Comparison of ENCODE assay signal across 12 cellular contexts in the genomic region with DNA sequence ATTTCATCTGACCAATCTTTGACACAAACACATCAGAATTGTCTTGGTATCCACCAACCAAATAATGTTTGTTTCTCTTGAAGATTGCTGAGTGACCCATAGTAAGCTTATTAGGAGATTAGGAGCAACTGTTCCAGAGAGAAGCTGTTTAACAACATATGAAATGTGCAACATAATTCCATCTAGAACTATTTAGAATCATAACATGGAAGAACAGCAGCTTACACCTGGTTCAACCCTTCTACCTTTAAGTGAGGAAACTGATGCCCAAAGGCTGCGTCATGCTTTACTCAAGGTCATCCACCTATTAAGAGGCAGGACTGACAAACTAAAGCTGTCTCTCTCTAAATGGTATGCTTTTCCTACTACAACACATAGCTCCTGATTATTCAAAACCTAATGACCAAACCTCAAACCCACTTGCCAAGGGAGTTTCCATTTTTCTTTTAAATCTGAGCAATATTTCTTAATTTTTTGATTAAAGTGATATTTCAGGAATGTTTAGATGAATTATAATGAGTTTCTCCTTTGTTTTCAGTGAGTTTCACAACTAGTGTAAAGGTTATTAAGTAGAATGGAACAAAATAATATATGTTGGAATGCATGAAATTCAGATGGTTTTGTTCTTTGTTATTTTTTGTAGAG.
DNase-seq lines count a peak whose midpoint lies in the region; ATAC-seq, FAIRE-seq and TF ChIP-seq lines count a peak whose summit lies in the region.
"Had no signal": no experiment of that assay in that cellular context is flagged by ENCODE, and none has a peak within 500 bp of the region (broad histone marks: within the 10 kb centered on the region; RNA-seq: fewer than 3 reads in every experiment).

No MANE protein-coding gene starts in this region.

- no peak overlapping the region for H3K4me3 Mint-ChIP-seq in activated T-helper 2 cell treated with anti-CD3 and anti-CD28 coated beads, Interferon-gamma antibody, Interleukin-2, Interleukin-4, amounts not matched to agents 10 μg/mL and 5 μg/mL and 100 μg/mL, durations not matched to agents 14 hours and 24 hours and 36 hours (ENCODE audit: low read depth)
- H3K4me3 Mint-ChIP-seq in type B pancreatic cell, result peak overlapping the region; percentile 18
- H3K4me3 Mint-ChIP-seq: neural crest cell; stimulated activated effector memory CD8-positive, alpha-beta T cell treated with anti-CD3 and anti-CD28 coated beads, Interleukin-12 subunit alpha, Interleukin-12 subunit beta, amount 100 ng/mL, for 72 hours had no signal

- H3K4me3 ChIP-seq in heart left ventricle (no peak overlapping the region), lower lobe of right lung (no peak overlapping the region)

- H3K36me3 ChIP-seq in heart left ventricle, result no peaks in the 10 kb centered on the region
- no peaks in the 10 kb centered on the region for H3K36me3 ChIP-seq in lower lobe of right lung

- H3K36me3 Mint-ChIP-seq in activated T-helper 2 cell treated with anti-CD3 and anti-CD28 coated beads, Interferon-gamma antibody, Interleukin-2, Interleukin-4, amounts not matched to agents 10 μg/mL and 5 μg/mL and 100 μg/mL, durations not matched to agents 14 hours and 24 hours and 36 hours (ENCODE audit: low read depth), result peaks cover 3% of the 10 kb centered on the region
- H3K36me3 Mint-ChIP-seq in type B pancreatic cell, result no peaks in the 10 kb centered on the region
- H3K36me3 Mint-ChIP-seq: stimulated activated effector memory CD8-positive, alpha-beta T cell treated with anti-CD3 and anti-CD28 coated beads, Interleukin-12 subunit alpha, Interleukin-12 subunit beta, amount 100 ng/mL, for 72 hours had no signal

- no peak for DNase-seq in heart left ventricle
- DNase-seq in cardiac septum (ENCODE audit: low spot score), result no peak
- DNase-seq in activated T-helper 2 cell treated with anti-CD3 and anti-CD28 coated beads, Interferon-gamma antibody, Interleukin-2, Interleukin-4, amounts not matched to agents 10 μg/mL and 5 μg/mL and 100 μg/mL, durations not matched to agents 14 hours and 24 hours and 36 hours (ENCODE audit: low spot score), result no peak
- no peak for DNase-seq in lower lobe of right lung
- DNase-seq in type B pancreatic cell (ENCODE audit: extremely low spot score, unreplicated experiment), result no peak
- DNase-seq in activated CD4-positive, CD25-positive, alpha-beta regulatory T cell (lab: John Stamatoyannopoulos, UW), result no peak
- DNase-seq in germinal center (ENCODE audit: low spot score), result no peak
- no peak for DNase-seq in GM12891 (ENCODE audit: insufficient read length, low spot score)
- DNase-seq: hypothalamus had no signal

- no peak for FAIRE-seq in GM12891 (lab: Jason Lieb, UNC)
- FAIRE-seq: colon had no signal

- no peaks in the 10 kb centered on the region for H3K9me3 ChIP-seq in heart left ventricle
- no peaks in the 10 kb centered on the region for H3K9me3 ChIP-seq in lower lobe of right lung

- intact Hi-C loops in heart left ventricle (cut with DNase I), result loop anchor here in 6 of 10 donors (2.0 to 10.0 kb wide), 6 partner anchors 39 to 94 kb away; no protein-coding TSS in a partner anchor
- intact Hi-C loops in cardiac septum (cut with DNase I), result loop anchor here (10.0 kb wide), 1 partner anchor 204 kb away; no protein-coding TSS in a partner anchor
- intact Hi-C loops in activated T-helper 2 cell treated with anti-CD3 and anti-CD28 coated beads, Interferon-gamma antibody, Interleukin-2, Interleukin-4, amounts not matched to agents 10 μg/mL and 5 μg/mL and 100 μg/mL, durations not matched to agents 14 hours and 24 hours and 36 hours (cut with micrococcal nuclease), result loop anchor here (2.0 kb wide), 1 partner anchor 16 kb away; no protein-coding TSS in a partner anchor
- intact Hi-C loops in lower lobe of right lung (cut with DNase I), result no loop called here

- H3K27me3 ChIP-seq in heart left ventricle, result no peaks in the 10 kb centered on the region
- H3K27me3 ChIP-seq in lower lobe of right lung (ENCODE audit: low read depth), result no peaks in the 10 kb centered on the region

- H3K4me1 Mint-ChIP-seq in activated T-helper 2 cell treated with anti-CD3 and anti-CD28 coated beads, Interferon-gamma antibody, Interleukin-2, Interleukin-4, amounts not matched to agents 10 μg/mL and 5 μg/mL and 100 μg/mL, durations not matched to agents 14 hours and 24 hours and 36 hours (ENCODE audit: low read depth), result peaks cover 20% of the 10 kb centered on the region
- peaks cover 7% of the 10 kb centered on the region for H3K4me1 Mint-ChIP-seq in type B pancreatic cell (ENCODE audit: unreplicated experiment)
- H3K4me1 Mint-ChIP-seq: neural crest cell had no signal

- H3K27ac ChIP-seq in heart left ventricle (peak overlapping the region in 10 of 12 donors; percentile 70 to 91 (median 80)), lower lobe of right lung (peak overlapping the region; percentile 75)

- WGBS in heart left ventricle, 4 donors, result 52 to 88% (median 66%) methylated on average over 1 of the region's 1 CpG

- H3K9me3 Mint-ChIP-seq in activated T-helper 2 cell treated with anti-CD3 and anti-CD28 coated beads, Interferon-gamma antibody, Interleukin-2, Interleukin-4, amounts not matched to agents 10 μg/mL and 5 μg/mL and 100 μg/mL, durations not matched to agents 14 hours and 24 hours and 36 hours, result no peaks in the 10 kb centered on the region
- H3K9me3 Mint-ChIP-seq in type B pancreatic cell, result no peaks in the 10 kb centered on the region
- H3K9me3 Mint-ChIP-seq: neural crest cell; stimulated activated effector memory CD8-positive, alpha-beta T cell treated with anti-CD3 and anti-CD28 coated beads, Interleukin-12 subunit alpha, Interleukin-12 subunit beta, amount 100 ng/mL, for 72 hours had no signal

- peak overlapping the region; percentile 24 for H3K27ac Mint-ChIP-seq in activated T-helper 2 cell treated with anti-CD3 and anti-CD28 coated beads, Interferon-gamma antibody, Interleukin-2, Interleukin-4, amounts not matched to agents 10 μg/mL and 5 μg/mL and 100 μg/mL, durations not matched to agents 14 hours and 24 hours and 36 hours
- H3K27ac Mint-ChIP-seq in type B pancreatic cell, result no peak overlapping the region
- H3K27ac Mint-ChIP-seq: stimulated activated effector memory CD8-positive, alpha-beta T cell treated with anti-CD3 and anti-CD28 coated beads, Interleukin-12 subunit alpha, Interleukin-12 subunit beta, amount 100 ng/mL, for 72 hours had no signal

- H3K4me1 ChIP-seq in heart left ventricle, result peaks cover 0 to 51% (median 23%) of the 10 kb centered on the region in 12 donors
- peaks cover 37% of the 10 kb centered on the region for H3K4me1 ChIP-seq in lower lobe of right lung

- no peaks in the 10 kb centered on the region for H3K27me3 Mint-ChIP-seq in activated T-helper 2 cell treated with anti-CD3 and anti-CD28 coated beads, Interferon-gamma antibody, Interleukin-2, Interleukin-4, amounts not matched to agents 10 μg/mL and 5 μg/mL and 100 μg/mL, durations not matched to agents 14 hours and 24 hours and 36 hours (ENCODE audit: low read depth)
- H3K27me3 Mint-ChIP-seq in type B pancreatic cell, result no peaks in the 10 kb centered on the region

- TF ChIP-seq POLR2A in heart left ventricle (IDR thresholded peaks at IDR 0.05) (no peak), GM12891 (IDR thresholded peaks at IDR 0.05; ENCODE audit: low read depth, low read length) (no peak)

- TF ChIP-seq CTCF in heart left ventricle (IDR thresholded peaks at IDR 0.05) (no peak), lower lobe of right lung (IDR thresholded peaks at IDR 0.05) (no peak), type B pancreatic cell (conservative IDR thresholded peaks at IDR 0.05) (no peak)

- ATAC-seq in heart left ventricle (no peak), lower lobe of right lung (no peak)

TF ChIP-seq in GM12891, 5 proteins besides CTCF, POLR2A, EP300 and RAD21:
- TF ChIP-seq POLR2AphosphoS5 (IDR thresholded peaks at IDR 0.05; ENCODE audit: low read depth, low read length) (no peak), TAF1 (IDR thresholded peaks at IDR 0.05; ENCODE audit: low read depth, low read length) (no peak), SPI1 (IDR thresholded peaks at IDR 0.05; ENCODE audit: low read depth, low read length) (no peak), PAX5 (IDR thresholded peaks at IDR 0.05; ENCODE audit: insufficient read depth, low read length, severe bottlenecking) (no peak), POU2F2 (IDR thresholded peaks at IDR 0.05; ENCODE audit: low read depth, low read length) (no peak)
TF ChIP-seq in GM12891: peak in this region for 0.
